In the genomic region with DNA sequence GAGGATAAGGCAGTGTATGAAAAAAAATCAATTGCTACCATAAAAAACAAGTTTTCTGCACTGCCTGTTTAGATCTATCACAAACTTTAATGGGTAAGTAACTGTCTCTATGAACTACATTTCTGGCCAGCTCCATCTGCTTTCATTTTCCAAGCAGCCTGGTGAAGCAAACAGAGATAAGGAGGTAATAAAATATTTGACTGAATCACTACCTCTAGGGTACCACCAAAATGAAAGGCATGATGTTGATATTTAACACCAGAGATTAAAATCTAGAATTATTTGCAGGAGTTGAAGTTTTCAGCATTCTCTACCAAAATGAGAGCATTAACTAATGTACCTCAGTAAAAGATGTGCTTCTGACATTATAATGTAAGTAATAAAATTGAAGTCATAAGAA, we compare ENCODE assay signal across 20 cellular contexts.
DNase-seq lines count a peak whose midpoint lies in the region; ATAC-seq, FAIRE-seq and TF ChIP-seq lines count a peak whose summit lies in the region.
"Had no signal": no experiment of that assay in that cellular context is flagged by ENCODE, and none has a peak within 500 bp of the region (broad histone marks: within the 10 kb centered on the region; RNA-seq: fewer than 3 reads in every experiment).

No MANE protein-coding gene starts in this region.

- H2AFZ ChIP-seq in HepG2 (ENCODE audit: low read length): no peak overlapping the region

- POLR2A ChIA-PET in HepG2 (lab: Yijun Ruan, JAX): no interaction called here

- H3K27ac ChIP-seq in left ventricle myocardium inferior (replicated peaks) (no peak overlapping the region), HepG2 (ENCODE audit: extremely low read length, insufficient read depth, low read length) (no peak overlapping the region)
- H3K27ac ChIP-seq: A549, BLaER1, SJSA1 had no signal

- no TSS peak for BruUV-seq in HepG2 (replicated peaks; lab: Mats Ljungman, UMichigan)

- no peaks in the 10 kb centered on the region for H4K20me1 ChIP-seq in HepG2 (ENCODE audit: insufficient read depth, low read length)
- H4K20me1 ChIP-seq: BLaER1 had no signal

- H3K79me2 ChIP-seq in HepG2 (ENCODE audit: insufficient read depth, low read length): no peaks in the 10 kb centered on the region

- no peak overlapping the region for H3K4me2 ChIP-seq in HepG2 (ENCODE audit: low read depth, low read length)
- H3K4me2 ChIP-seq: A549, BLaER1 had no signal

- DNase-seq in left ventricle myocardium superior: no peak
- DNase-seq in left ventricle myocardium inferior: no peak
- peak; percentile 56 for DNase-seq in NCI-H226
- peak; percentile 31 for DNase-seq in cerebellar cortex (ENCODE audit: low spot score)
- DNase-seq in HepG2 (ENCODE audit: low spot score): no peak
- no peak for DNase-seq in HUDEP-2 (lab: John Stamatoyannopoulos, UW; ENCODE audit: unreplicated experiment in 76 of 76)
- DNase-seq in left colon: no peak
- DNase-seq: CD4-positive, alpha-beta T cell; COR-L47; DND-41; Kasumi-1; MG63; NCI-H187 treated with DMSO at 0.1 percent for 48 hours; NCI-H2107; NCI-H748 treated with DMSO at 0.1 percent for 48 hours had no signal

- TF ChIP-seq CTCF in left ventricle myocardium inferior (IDR thresholded peaks at IDR 0.05; ENCODE audit: borderline replicate concordance) (no peak), HepG2 (CRISPR knock-in tag; IDR thresholded peaks at IDR 0.05) (no peak)

- FAIRE-seq in HepG2 (lab: Jason Lieb, UNC): no peak
- FAIRE-seq: A549, GM18507 had no signal

- TF ChIP-seq POLR2A in HepG2 (IDR thresholded peaks at IDR 0.05; ENCODE audit: insufficient read depth in 1 of 2, low read depth in 2 of 2, low read length in 2 of 2): no peak

- H3K27me3 ChIP-seq in left ventricle myocardium inferior (ENCODE audit: low read depth) (no peaks in the 10 kb centered on the region), HepG2 (ENCODE audit: control insufficient read depth in 1 of 2, insufficient read depth in 2 of 2, low read length in 2 of 2) (no peaks in the 10 kb centered on the region)
- H3K27me3 ChIP-seq: BLaER1, MG63, SJSA1 had no signal

- ATAC-seq in left ventricle myocardium superior (peak; percentile 52), HepG2 (no peak), left colon (no peak)
- ATAC-seq: A549, Panc1 had no signal

- TF ChIP-seq RAD21 in HepG2 (CRISPR knock-in tag; IDR thresholded peaks at IDR 0.05): no peak

- H3K4me3 ChIP-seq in left ventricle myocardium inferior (no peak overlapping the region), HepG2 (replicated peaks in 1 of 3; ENCODE audit: insufficient read depth in 1 of 3, low read depth in 2 of 3, low read length in 3 of 3) (no peak overlapping the region)
- H3K4me3 ChIP-seq: A549, BLaER1, MG63, SJSA1 had no signal

- CTCF ChIA-PET in HepG2 (lab: Yijun Ruan, JAX; ENCODE audit: low intra/inter-chr PET ratio, low total read pairs): no interaction called here

- H3K4me1 ChIP-seq in left ventricle myocardium inferior (peaks cover 5% of the 10 kb centered on the region), HepG2 (ENCODE audit: insufficient read depth, low read length) (no peaks in the 10 kb centered on the region)
- H3K4me1 ChIP-seq: BLaER1, SJSA1 had no signal

- intact Hi-C loops in left ventricle myocardium superior (cut with micrococcal nuclease): no loop called here
- intact Hi-C loops in left ventricle myocardium inferior (cut with micrococcal nuclease): no loop called here
- intact Hi-C loops in HepG2 (cut with micrococcal nuclease; ENCODE audit: unreplicated experiment): no loop called here
- intact Hi-C loops in left colon (cut with DNase I, micrococcal nuclease): no loop called here

- no peak overlapping the region for H3K9ac ChIP-seq in HepG2 (ENCODE audit: insufficient read depth, low read depth, low read length)
- H3K9ac ChIP-seq: BLaER1 had no signal

- H3K36me3 ChIP-seq in left ventricle myocardium inferior: no peaks in the 10 kb centered on the region
- H3K36me3 ChIP-seq in HepG2 (replicated peaks in 1 of 2; ENCODE audit: control insufficient read depth in 1 of 2, insufficient read depth in 2 of 2, low read length in 2 of 2): no peaks in the 10 kb centered on the region
- H3K36me3 ChIP-seq: BLaER1, MG63, SJSA1 had no signal

- in situ Hi-C loops in HepG2 (cut with HindIII; ENCODE audit: extremely low pct_ligation_motif_present, low pct_unique_long_range_greater_than_20kb): no loop called here

- no peak for TF ChIP-seq EP300 in HepG2 (IDR thresholded peaks at IDR 0.05; ENCODE audit: low read depth in 2 of 2, low read length in 2 of 2)
- no peak for TF ChIP-seq EP300 in HepG2 (CRISPR knock-in tag; IDR thresholded peaks at IDR 0.05; ENCODE audit: borderline replicate concordance)

- peaks cover 18% of the 10 kb centered on the region for H3K9me3 ChIP-seq in left ventricle myocardium inferior (replicated peaks)
- H3K9me3 ChIP-seq in HepG2 (ENCODE audit: low read length): peaks cover 48% of the 10 kb centered on the region
- H3K9me3 ChIP-seq: A549, MG63, SJSA1 had no signal

TF ChIP-seq in HepG2, 621 proteins besides CTCF, POLR2A, EP300 and RAD21:
- no peak for TF ChIP-seq TERF1 (CRISPR knock-in tag; IDR thresholded peaks at IDR 0.05)
- TF ChIP-seq, protein P1, sequence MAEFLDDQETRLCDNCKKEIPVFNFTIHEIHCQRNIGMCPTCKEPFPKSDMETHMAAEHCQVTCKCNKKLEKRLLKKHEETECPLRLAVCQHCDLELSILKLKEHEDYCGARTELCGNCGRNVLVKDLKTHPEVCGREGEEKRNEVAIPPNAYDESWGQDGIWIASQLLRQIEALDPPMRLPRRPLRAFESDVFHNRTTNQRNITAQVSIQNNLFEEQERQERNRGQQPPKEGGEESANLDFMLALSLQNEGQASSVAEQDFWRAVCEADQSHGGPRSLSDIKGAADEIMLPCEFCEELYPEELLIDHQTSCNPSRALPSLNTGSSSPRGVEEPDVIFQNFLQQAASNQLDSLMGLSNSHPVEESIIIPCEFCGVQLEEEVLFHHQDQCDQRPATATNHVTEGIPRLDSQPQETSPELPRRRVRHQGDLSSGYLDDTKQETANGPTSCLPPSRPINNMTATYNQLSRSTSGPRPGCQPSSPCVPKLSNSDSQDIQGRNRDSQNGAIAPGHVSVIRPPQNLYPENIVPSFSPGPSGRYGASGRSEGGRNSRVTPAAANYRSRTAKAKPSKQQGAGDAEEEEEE (CRISPR knock-in tag; IDR thresholded peaks at IDR 0.05; ENCODE audit: borderline replicate concordance): no peak
- TF ChIP-seq ZSCAN9 (CRISPR knock-in tag; IDR thresholded peaks at IDR 0.05; ENCODE audit: borderline replicate concordance): no peak
- no peak for TF ChIP-seq MED1 (CRISPR knock-in tag; IDR thresholded peaks at IDR 0.05)
- no peak for TF ChIP-seq MTF1 (CRISPR knock-in tag; IDR thresholded peaks at IDR 0.05)
- no peak for TF ChIP-seq ZMYM4 (CRISPR knock-in tag; IDR thresholded peaks at IDR 0.05)
- TF ChIP-seq ZMYM2 (CRISPR knock-in tag; IDR thresholded peaks at IDR 0.05): no peak
- no peak for TF ChIP-seq ZNF879 (CRISPR knock-in tag; IDR thresholded peaks at IDR 0.05)
- TF ChIP-seq THAP9 (CRISPR knock-in tag; IDR thresholded peaks at IDR 0.05; ENCODE audit: borderline replicate concordance): no peak

Comparison
In these comparisons a context has a peak if more than half of its experiments do, and no peak if none do; other contexts are left out.
1. DNase-seq: peak in NCI-H226 (single experiment) and cerebellar cortex (single experiment); none in left ventricle myocardium superior (single experiment), left ventricle myocardium inferior (single experiment), HepG2 (single experiment), HUDEP-2 (0 of 76) and left colon (0 of 2).